ENCODE assay signal across 2 cellular contexts in the genomic region with DNA sequence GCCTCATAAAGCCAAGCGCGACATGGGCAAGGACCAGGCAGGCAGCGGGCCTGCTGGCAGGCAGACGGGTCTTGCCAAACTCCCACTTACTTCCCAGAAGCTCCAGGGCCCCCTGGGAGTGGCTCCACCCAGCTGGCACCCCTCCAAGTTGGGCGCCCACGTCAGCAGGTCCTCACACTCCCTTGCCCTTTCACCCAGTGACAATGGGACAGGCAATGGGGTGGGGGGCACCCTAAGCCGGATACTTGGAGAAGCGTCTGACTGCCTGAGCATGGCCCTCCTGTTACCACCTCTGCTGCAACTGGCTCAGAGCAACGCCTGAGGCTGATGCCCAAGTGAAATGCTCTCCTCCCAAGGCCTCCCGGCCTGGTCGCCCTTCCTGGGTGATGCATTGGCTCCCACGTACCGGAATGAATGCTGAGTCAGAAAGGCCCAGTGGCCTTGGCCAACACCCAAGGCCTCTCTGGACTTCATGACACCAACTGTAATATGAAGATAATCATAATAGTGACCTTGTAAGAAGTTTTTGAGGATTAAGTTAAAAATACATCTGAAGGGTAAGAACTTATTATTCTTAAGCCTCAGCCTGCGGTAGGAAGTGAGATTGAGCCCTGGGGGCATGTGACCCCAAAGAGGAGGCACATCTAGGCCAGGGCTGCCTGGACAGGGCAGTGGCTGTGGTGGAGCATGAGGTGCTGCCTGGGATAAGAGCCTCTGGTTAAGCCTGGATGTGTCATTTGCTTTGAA.
A peak's percentile ranks its signal among the peaks of the same experiment; 100 is the strongest.
TF ChIP-seq lines count a peak whose summit lies in the region.

No MANE protein-coding gene starts in this region.

TF ChIP-seq in A549, 52 proteins besides CTCF, POLR2A, EP300 and RAD21 (continued from another document and continues in another):
- TF ChIP-seq ATOH8 (CRISPR knock-in tag; IDR thresholded peaks at IDR 0.05; ENCODE audit: low read depth) (peak; percentile 69), NR3C1 (IDR thresholded peaks at IDR 0.05) (no peak), MAFK (IDR thresholded peaks at IDR 0.05; ENCODE audit: partially characterized antibody) (peak; percentile 98), TFCP2L1 (CRISPR knock-in tag; IDR thresholded peaks at IDR 0.05) (no peak), ELK1 (IDR thresholded peaks at IDR 0.05; ENCODE audit: low read depth, low read length) (no peak), EHMT2 (IDR thresholded peaks at IDR 0.05; ENCODE audit: low read depth) (no peak), USF2 (IDR thresholded peaks at IDR 0.05) (peak; percentile 42; the same call in 1 of the 2 replicates), RNF2 (IDR thresholded peaks at IDR 0.05; ENCODE audit: borderline replicate concordance, low read depth) (no peak), PHF8 (IDR thresholded peaks at IDR 0.05; ENCODE audit: borderline replicate concordance, low read depth) (no peak), CBX2 (IDR thresholded peaks at IDR 0.05; ENCODE audit: borderline replicate concordance, low read depth) (no peak), FOSL2 (IDR thresholded peaks at IDR 0.05) (peak; percentile 61), FOSL2 (CRISPR knock-in tag; IDR thresholded peaks at IDR 0.05) (peak; percentile 87), EHF (CRISPR knock-in tag; IDR thresholded peaks at IDR 0.05) (peak; percentile 45; the same call in 1 of the 2 replicates), MYC (IDR thresholded peaks at IDR 0.05; ENCODE audit: borderline replicate concordance, low read length) (peak; percentile 68; the same call in 1 of the 2 replicates), JUNB (IDR thresholded peaks at IDR 0.05) (peak; percentile 83), CHD2 (IDR thresholded peaks at IDR 0.05; ENCODE audit: low read length, partially characterized antibody) (no peak), HOXB5 (CRISPR knock-in tag; IDR thresholded peaks at IDR 0.05) (peak; percentile 79), NPAS2 (CRISPR knock-in tag; IDR thresholded peaks at IDR 0.05; ENCODE audit: borderline replicate concordance) (no peak), RARB (CRISPR knock-in tag; IDR thresholded peaks at IDR 0.05) (no peak; the same call in none of the 2 replicates), ZFP36 (IDR thresholded peaks at IDR 0.05; ENCODE audit: borderline replicate concordance, partially characterized antibody) (peak; percentile 88), CHD4 (IDR thresholded peaks at IDR 0.05; ENCODE audit: borderline replicate concordance) (0 out of 2 replicates have a peak, but pooled peaks have one; percentile 50), RFX5 (IDR thresholded peaks at IDR 0.05) (no peak), HDAC2 (IDR thresholded peaks at IDR 0.05) (no peak), KDM1A (IDR thresholded peaks at IDR 0.05; ENCODE audit: low read depth) (no peak), HEYL (CRISPR knock-in tag; IDR thresholded peaks at IDR 0.05) (no peak), MAX (IDR thresholded peaks at IDR 0.05) (peak; percentile 75), TP53 (CRISPR knock-in tag; IDR thresholded peaks at IDR 0.05) (peak; percentile 48; the same call in 1 of the 2 replicates), NFE2L2 (conservative IDR thresholded peaks at IDR 0.05; ENCODE audit: low read length) (peak; percentile 81), E2F6 (IDR thresholded peaks at IDR 0.05; ENCODE audit: borderline replicate concordance, low read depth) (peak; percentile 55; the same call in 1 of the 2 replicates), JUN (IDR thresholded peaks at IDR 0.05) (peak; percentile 94 to 95), CEBPB (IDR thresholded peaks at IDR 0.05) (peak; percentile 63 to 82; a peak in 3 of 4 replicates)
- TF ChIP-seq, protein P1, sequence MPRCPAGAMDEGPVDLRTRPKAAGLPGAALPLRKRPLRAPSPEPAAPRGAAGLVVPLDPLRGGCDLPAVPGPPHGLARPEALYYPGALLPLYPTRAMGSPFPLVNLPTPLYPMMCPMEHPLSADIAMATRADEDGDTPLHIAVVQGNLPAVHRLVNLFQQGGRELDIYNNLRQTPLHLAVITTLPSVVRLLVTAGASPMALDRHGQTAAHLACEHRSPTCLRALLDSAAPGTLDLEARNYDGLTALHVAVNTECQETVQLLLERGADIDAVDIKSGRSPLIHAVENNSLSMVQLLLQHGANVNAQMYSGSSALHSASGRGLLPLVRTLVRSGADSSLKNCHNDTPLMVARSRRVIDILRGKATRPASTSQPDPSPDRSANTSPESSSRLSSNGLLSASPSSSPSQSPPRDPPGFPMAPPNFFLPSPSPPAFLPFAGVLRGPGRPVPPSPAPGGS (IDR thresholded peaks at IDR 0.05), result peak; percentile 74; the same call in 2 of the 3 replicates

TF ChIP-seq in endothelial cell of umbilical vein, 7 proteins besides CTCF, POLR2A, EP300 and RAD21:
- no peak for TF ChIP-seq EZH2 (IDR thresholded peaks at IDR 0.05; ENCODE audit: borderline replicate concordance, low read depth, low read length, severe bottlenecking)
- no peak for TF ChIP-seq GATA2 (IDR thresholded peaks at IDR 0.05; ENCODE audit: insufficient read depth, insufficient read length, low read depth, low read length)
- no peak for TF ChIP-seq FOS (IDR thresholded peaks at IDR 0.05; ENCODE audit: borderline replicate concordance, insufficient read depth, low read length)
- no peak for TF ChIP-seq JUN (IDR thresholded peaks at IDR 0.05; ENCODE audit: borderline replicate concordance, insufficient read depth, insufficient read length, low read depth)
- no peak for TF ChIP-seq MYC (IDR thresholded peaks at IDR 0.05; ENCODE audit: low read depth, low read length)
- TF ChIP-seq POLR2AphosphoS5 (IDR thresholded peaks at IDR 0.05; ENCODE audit: insufficient read depth, low read depth, low read length), result no peak
- TF ChIP-seq MAX (IDR thresholded peaks at IDR 0.05; ENCODE audit: insufficient read depth, insufficient read length), result no peak
